ENCODE assay signal across 1 cellular context in genomic region chr20:21017381-21018085, GRCh38.
TF ChIP-seq lines count a peak whose summit lies in the region.

No MANE protein-coding gene starts in this region.

TF ChIP-seq in HepG2, 621 proteins besides CTCF, POLR2A, EP300 and RAD21 (continued from another document and continues in another):
- TF ChIP-seq ATF7 (IDR thresholded peaks at IDR 0.05) (no peak), ATF7 (CRISPR knock-in tag; IDR thresholded peaks at IDR 0.05) (no peak), PHF21A (CRISPR knock-in tag; IDR thresholded peaks at IDR 0.05) (peak; percentile 86), PBX2 (CRISPR knock-in tag; IDR thresholded peaks at IDR 0.05) (no peak), SPEN (CRISPR knock-in tag; IDR thresholded peaks at IDR 0.05; ENCODE audit: low read depth) (no peak), BCL3 (CRISPR knock-in tag; IDR thresholded peaks at IDR 0.05) (no peak), ZNF569 (CRISPR knock-in tag; IDR thresholded peaks at IDR 0.05; ENCODE audit: borderline replicate concordance) (no peak), HOXA7 (CRISPR knock-in tag; IDR thresholded peaks at IDR 0.05) (no peak), ZFYVE20 (CRISPR knock-in tag; IDR thresholded peaks at IDR 0.05; ENCODE audit: borderline replicate concordance, low read depth) (no peak), RELA (CRISPR knock-in tag; IDR thresholded peaks at IDR 0.05) (peak; percentile 68; the same call in 1 of the 2 replicates), GATAD2A (CRISPR knock-in tag; IDR thresholded peaks at IDR 0.05) (peak; percentile 54; the same call in 1 of the 2 replicates), ZNF160 (CRISPR knock-in tag; IDR thresholded peaks at IDR 0.05) (no peak), ATF5 (CRISPR knock-in tag; IDR thresholded peaks at IDR 0.05; ENCODE audit: low read depth) (no peak), DR1 (CRISPR knock-in tag; IDR thresholded peaks at IDR 0.05) (no peak), TFE3 (CRISPR knock-in tag; IDR thresholded peaks at IDR 0.05) (peak; percentile 63; the same call in 1 of the 2 replicates), TRIM22 (IDR thresholded peaks at IDR 0.05) (no peak), SIX1 (CRISPR knock-in tag; IDR thresholded peaks at IDR 0.05; ENCODE audit: borderline replicate concordance) (peak; percentile 63; the same call in 1 of the 2 replicates), ZNF549 (CRISPR knock-in tag; IDR thresholded peaks at IDR 0.05) (no peak), TCF7 (IDR thresholded peaks at IDR 0.05; ENCODE audit: low read depth) (peak; percentile 99), SKIL (CRISPR knock-in tag; IDR thresholded peaks at IDR 0.05; ENCODE audit: borderline replicate concordance) (peak; percentile 23; the same call in 1 of the 2 replicates), ZNF678 (CRISPR knock-in tag; IDR thresholded peaks at IDR 0.05) (no peak), ZNF451 (CRISPR knock-in tag; IDR thresholded peaks at IDR 0.05) (no peak), ELF3 (CRISPR knock-in tag; IDR thresholded peaks at IDR 0.05) (peak; percentile 82), TARDBP (CRISPR knock-in tag; IDR thresholded peaks at IDR 0.05) (peak; percentile 73; the same call in 1 of the 2 replicates), ZFP1 (CRISPR knock-in tag; IDR thresholded peaks at IDR 0.05) (0 out of 2 replicates have a peak, but pooled peaks have one; percentile 38), CSRNP2 (CRISPR knock-in tag; conservative IDR thresholded peaks at IDR 0.05; ENCODE audit: low read depth) (no peak), NR2F1 (CRISPR knock-in tag; IDR thresholded peaks at IDR 0.05) (no peak), ZNF354B (CRISPR knock-in tag; IDR thresholded peaks at IDR 0.05) (no peak), ZNF761 (CRISPR knock-in tag; conservative IDR thresholded peaks at IDR 0.05) (no peak), ZNF570 (CRISPR knock-in tag; IDR thresholded peaks at IDR 0.05; ENCODE audit: borderline replicate concordance) (no peak), RXRB (CRISPR knock-in tag; IDR thresholded peaks at IDR 0.05; ENCODE audit: borderline replicate concordance) (peak; percentile 40; the same call in 1 of the 2 replicates), NFKB2 (CRISPR knock-in tag; IDR thresholded peaks at IDR 0.05; ENCODE audit: borderline replicate concordance) (no peak), RFXAP (CRISPR knock-in tag; IDR thresholded peaks at IDR 0.05; ENCODE audit: borderline replicate concordance) (no peak)
- TF ChIP-seq, protein P1, sequence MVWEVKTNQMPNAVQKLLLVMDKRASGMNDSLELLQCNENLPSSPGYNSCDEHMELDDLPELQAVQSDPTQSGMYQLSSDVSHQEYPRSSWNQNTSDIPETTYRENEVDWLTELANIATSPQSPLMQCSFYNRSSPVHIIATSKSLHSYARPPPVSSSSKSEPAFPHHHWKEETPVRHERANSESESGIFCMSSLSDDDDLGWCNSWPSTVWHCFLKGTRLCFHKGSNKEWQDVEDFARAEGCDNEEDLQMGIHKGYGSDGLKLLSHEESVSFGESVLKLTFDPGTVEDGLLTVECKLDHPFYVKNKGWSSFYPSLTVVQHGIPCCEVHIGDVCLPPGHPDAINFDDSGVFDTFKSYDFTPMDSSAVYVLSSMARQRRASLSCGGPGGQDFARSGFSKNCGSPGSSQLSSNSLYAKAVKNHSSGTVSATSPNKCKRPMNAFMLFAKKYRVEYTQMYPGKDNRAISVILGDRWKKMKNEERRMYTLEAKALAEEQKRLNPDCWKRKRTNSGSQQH (CRISPR knock-in tag; IDR thresholded peaks at IDR 0.05; ENCODE audit: low read depth), result no peak
- TF ChIP-seq, protein P2, sequence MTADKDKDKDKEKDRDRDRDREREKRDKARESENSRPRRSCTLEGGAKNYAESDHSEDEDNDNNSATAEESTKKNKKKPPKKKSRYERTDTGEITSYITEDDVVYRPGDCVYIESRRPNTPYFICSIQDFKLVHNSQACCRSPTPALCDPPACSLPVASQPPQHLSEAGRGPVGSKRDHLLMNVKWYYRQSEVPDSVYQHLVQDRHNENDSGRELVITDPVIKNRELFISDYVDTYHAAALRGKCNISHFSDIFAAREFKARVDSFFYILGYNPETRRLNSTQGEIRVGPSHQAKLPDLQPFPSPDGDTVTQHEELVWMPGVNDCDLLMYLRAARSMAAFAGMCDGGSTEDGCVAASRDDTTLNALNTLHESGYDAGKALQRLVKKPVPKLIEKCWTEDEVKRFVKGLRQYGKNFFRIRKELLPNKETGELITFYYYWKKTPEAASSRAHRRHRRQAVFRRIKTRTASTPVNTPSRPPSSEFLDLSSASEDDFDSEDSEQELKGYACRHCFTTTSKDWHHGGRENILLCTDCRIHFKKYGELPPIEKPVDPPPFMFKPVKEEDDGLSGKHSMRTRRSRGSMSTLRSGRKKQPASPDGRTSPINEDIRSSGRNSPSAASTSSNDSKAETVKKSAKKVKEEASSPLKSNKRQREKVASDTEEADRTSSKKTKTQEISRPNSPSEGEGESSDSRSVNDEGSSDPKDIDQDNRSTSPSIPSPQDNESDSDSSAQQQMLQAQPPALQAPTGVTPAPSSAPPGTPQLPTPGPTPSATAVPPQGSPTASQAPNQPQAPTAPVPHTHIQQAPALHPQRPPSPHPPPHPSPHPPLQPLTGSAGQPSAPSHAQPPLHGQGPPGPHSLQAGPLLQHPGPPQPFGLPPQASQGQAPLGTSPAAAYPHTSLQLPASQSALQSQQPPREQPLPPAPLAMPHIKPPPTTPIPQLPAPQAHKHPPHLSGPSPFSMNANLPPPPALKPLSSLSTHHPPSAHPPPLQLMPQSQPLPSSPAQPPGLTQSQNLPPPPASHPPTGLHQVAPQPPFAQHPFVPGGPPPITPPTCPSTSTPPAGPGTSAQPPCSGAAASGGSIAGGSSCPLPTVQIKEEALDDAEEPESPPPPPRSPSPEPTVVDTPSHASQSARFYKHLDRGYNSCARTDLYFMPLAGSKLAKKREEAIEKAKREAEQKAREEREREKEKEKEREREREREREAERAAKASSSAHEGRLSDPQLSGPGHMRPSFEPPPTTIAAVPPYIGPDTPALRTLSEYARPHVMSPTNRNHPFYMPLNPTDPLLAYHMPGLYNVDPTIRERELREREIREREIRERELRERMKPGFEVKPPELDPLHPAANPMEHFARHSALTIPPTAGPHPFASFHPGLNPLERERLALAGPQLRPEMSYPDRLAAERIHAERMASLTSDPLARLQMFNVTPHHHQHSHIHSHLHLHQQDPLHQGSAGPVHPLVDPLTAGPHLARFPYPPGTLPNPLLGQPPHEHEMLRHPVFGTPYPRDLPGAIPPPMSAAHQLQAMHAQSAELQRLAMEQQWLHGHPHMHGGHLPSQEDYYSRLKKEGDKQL (CRISPR knock-in tag; IDR thresholded peaks at IDR 0.05; ENCODE audit: low read depth), result peak; percentile 91; the same call in 1 of the 2 replicates
- TF ChIP-seq, protein P3, sequence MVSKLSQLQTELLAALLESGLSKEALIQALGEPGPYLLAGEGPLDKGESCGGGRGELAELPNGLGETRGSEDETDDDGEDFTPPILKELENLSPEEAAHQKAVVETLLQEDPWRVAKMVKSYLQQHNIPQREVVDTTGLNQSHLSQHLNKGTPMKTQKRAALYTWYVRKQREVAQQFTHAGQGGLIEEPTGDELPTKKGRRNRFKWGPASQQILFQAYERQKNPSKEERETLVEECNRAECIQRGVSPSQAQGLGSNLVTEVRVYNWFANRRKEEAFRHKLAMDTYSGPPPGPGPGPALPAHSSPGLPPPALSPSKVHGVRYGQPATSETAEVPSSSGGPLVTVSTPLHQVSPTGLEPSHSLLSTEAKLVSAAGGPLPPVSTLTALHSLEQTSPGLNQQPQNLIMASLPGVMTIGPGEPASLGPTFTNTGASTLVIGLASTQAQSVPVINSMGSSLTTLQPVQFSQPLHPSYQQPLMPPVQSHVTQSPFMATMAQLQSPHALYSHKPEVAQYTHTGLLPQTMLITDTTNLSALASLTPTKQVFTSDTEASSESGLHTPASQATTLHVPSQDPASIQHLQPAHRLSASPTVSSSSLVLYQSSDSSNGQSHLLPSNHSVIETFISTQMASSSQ (IDR thresholded peaks at IDR 0.05; ENCODE audit: low read depth), result peak; percentile 83
- TF ChIP-seq, protein P3 (CRISPR knock-in tag; IDR thresholded peaks at IDR 0.05; ENCODE audit: borderline replicate concordance), result peak; percentile 94; the same call in 1 of the 2 replicates
